ENCODE assay signal across 18 cellular contexts in genomic region chr7:479115-479947, GRCh38. TPM values are rescaled to one million over a fixed set of nuclear protein-coding genes. Genes with fewer than 3 reads are reported as not detected.
DNase-seq lines count a peak whose midpoint lies in the region; ATAC-seq and TF ChIP-seq lines count a peak whose summit lies in the region.
"Had no signal": no experiment of that assay in that cellular context is flagged by ENCODE, and none has a peak within 500 bp of the region (broad histone marks: within the 10 kb centered on the region; RNA-seq: fewer than 3 reads in every experiment).

No MANE protein-coding gene starts in this region.

- peaks cover 12% of the 10 kb centered on the region for H3K9me3 Mint-ChIP-seq in neural crest cell

- ATAC-seq in left cardiac atrium, result no peak
- ATAC-seq in Right ventricle myocardium inferior, result no peak
- ATAC-seq in aorta (ENCODE audit: low FRiP score), result peak; percentile 11
- ATAC-seq: activated naive CD4-positive, alpha-beta T cell treated with anti-CD3 and anti-CD28 coated beads, Interleukin-2, amount 50 U/mL, for 72 hours had no signal

- H3K9me3 ChIP-seq in aorta (ENCODE audit: control insufficient read depth, low read length) (no peaks in the 10 kb centered on the region), tibial nerve (peaks cover 0 to 9% (median 0%) of the 10 kb centered on the region in 4 donors), uterus (peaks cover 0 to 4% of the 10 kb centered on the region in 2 donors)

- TF ChIP-seq POLR2A in tibial nerve (IDR thresholded peaks at IDR 0.05), result no peak
- TF ChIP-seq POLR2A in uterus (IDR thresholded peaks at IDR 0.05), result no peak

- 91 to 93% methylated on average over 20 of the region's 20 CpGs for WGBS in aorta, 2 donors
- WGBS in tibial nerve, 2 donors, result 69 to 71% methylated on average over 19 to 20 of the region's 20 CpGs

- no peak for TF ChIP-seq CTCF in neural crest cell (conservative IDR thresholded peaks at IDR 0.05)
- TF ChIP-seq CTCF in tibial nerve (IDR thresholded peaks at IDR 0.05), result no peak
- no peak for TF ChIP-seq CTCF in uterus (IDR thresholded peaks at IDR 0.05)

- H3K27ac ChIP-seq in aorta (ENCODE audit: low read depth in 1 of 2, low read length in 2 of 2) (no peak overlapping the region), tibial nerve (no peak overlapping the region), uterus (no peak overlapping the region)
- H3K27ac ChIP-seq: hepatocyte had no signal

- H3K4me1 ChIP-seq in aorta (ENCODE audit: control insufficient read depth in 1 of 2, insufficient read depth in 2 of 2, low read length in 2 of 2) (no peaks in the 10 kb centered on the region), tibial nerve (no peaks in the 10 kb centered on the region), uterus (no peaks in the 10 kb centered on the region)

- peaks cover 19% of the 10 kb centered on the region for H3K4me1 Mint-ChIP-seq in neural crest cell

- no peak overlapping the region for H3K4me3 Mint-ChIP-seq in neural crest cell

- H3K36me3 Mint-ChIP-seq in neural crest cell (ENCODE audit: low read depth), result no peaks in the 10 kb centered on the region
- H3K36me3 Mint-ChIP-seq: activated naive CD4-positive, alpha-beta T cell treated with anti-CD3 and anti-CD28 coated beads, Interleukin-2, amount 50 U/mL, for 72 hours had no signal

- no peaks in the 10 kb centered on the region for H3K36me3 ChIP-seq in aorta (ENCODE audit: control insufficient read depth in 1 of 2, insufficient read depth in 2 of 2, low read length in 1 of 2)
- peaks cover 0 to 5% (median 0%) of the 10 kb centered on the region in 3 donors for H3K36me3 ChIP-seq in tibial nerve
- no peaks in the 10 kb centered on the region for H3K36me3 ChIP-seq in uterus
- H3K36me3 ChIP-seq: cardiac muscle cell had no signal

- H3K27me3 ChIP-seq in aorta (ENCODE audit: control insufficient read depth in 1 of 2, insufficient read depth in 2 of 2, low read length in 1 of 2), result no peaks in the 10 kb centered on the region
- H3K27me3 ChIP-seq in tibial nerve, result peaks cover 0 to 23% of the 10 kb centered on the region in 2 donors
- no peaks in the 10 kb centered on the region for H3K27me3 ChIP-seq in uterus
- H3K27me3 ChIP-seq: hepatocyte had no signal

- intact Hi-C loops in left cardiac atrium (cut with DNase I) (no loop called here), Right ventricle myocardium inferior (cut with DNase I) (no loop called here), aorta (cut with DNase I) (no loop called here), uterus (cut with DNase I; ENCODE audit: low total_unique reads) (no loop called here)

- DNase-seq in left cardiac atrium (peak; percentile 14), Right ventricle myocardium inferior (ENCODE audit: missing footprints) (no peak), amniotic epithelial cell (ENCODE audit: low read depth) (peak; percentile 37), neural crest cell (ENCODE audit: low read depth, low spot score) (no peak), aorta (peak; percentile 40 to 73), tibial nerve (ENCODE audit: low spot score in 2 of 2) (no peak), uterus (no peak)
- no peak for DNase-seq in NK-92 treated with Interleukin-12 subunit alpha and Interleukin-12 subunit beta, amount 100 ng/mL, for 24 hours (lab: John Stamatoyannopoulos, UW)
- DNase-seq: activated CD8-positive, alpha-beta memory T cell treated with anti-CD3 and anti-CD28 coated beads, Interleukin-2, amount 50 U/mL, for 48 hours; COR-L47; effector CD4-positive, alpha-beta T cell; Karpas-422; kidney glomerular epithelial cell; occipital lobe had no signal

- H3K4me3 ChIP-seq in aorta (ENCODE audit: low read length in 2 of 2) (no peak overlapping the region), tibial nerve (no peak overlapping the region), uterus (no peak overlapping the region)
- H3K4me3 ChIP-seq: cardiac muscle cell, hepatocyte, smooth muscle cell had no signal

- peaks cover 8% of the 10 kb centered on the region for H3K27me3 Mint-ChIP-seq in neural crest cell (ENCODE audit: low read depth)

- TF ChIP-seq EP300 in tibial nerve (IDR thresholded peaks at IDR 0.05), result no peak

- peak overlapping the region; percentile 12 for H3K27ac Mint-ChIP-seq in neural crest cell (ENCODE audit: unreplicated experiment)
- H3K27ac Mint-ChIP-seq: activated naive CD4-positive, alpha-beta T cell treated with anti-CD3 and anti-CD28 coated beads, Interleukin-2, amount 50 U/mL, for 72 hours had no signal

RNA-seq across cellular contexts. Expression of gene PDGFA, which starts 40.3 kb away (rescaled TPM):
- total RNA-seq in left cardiac atrium (10 to 100 TPM; 27.5 to 33.9 TPM), Right ventricle myocardium inferior (37.2 TPM), neural crest cell (0.82 and 1.0 TPM in 2 replicates), aorta (100 to 1,000 TPM; 114 to 174 TPM), tibial nerve (10 to 100 TPM; 33.4 to 84.1 (median 40.6) TPM), uterus (10 to 100 TPM; 20.9 to 35.1 (median 33.6) TPM)
- polyA plus RNA-seq in aorta, result 10 to 100 TPM; 28.9 to 61.1 TPM

Comparison
In these comparisons a context has a peak if more than half of its experiments do, and no peak if none do; other contexts are left out.
1. DNase-seq: peak in left cardiac atrium (single experiment), amniotic epithelial cell (single experiment) and aorta (2 of 2); none in Right ventricle myocardium inferior (single experiment), neural crest cell (single experiment), tibial nerve (0 of 2), uterus (0 of 2) and NK-92 treated with Interleukin-12 subunit alpha and Interleukin-12 subunit beta, amount 100 ng/mL, for 24 hours (single experiment).
2. RNA of gene PDGFA, which starts 40.3 kb away (total RNA-seq): 114 to 174 TPM in aorta, 33.4 to 84.1 TPM in tibial nerve, 37.2 TPM in Right ventricle myocardium inferior (single experiment), 20.9 to 35.1 TPM in uterus and 27.5 to 33.9 TPM in left cardiac atrium; 0.82 to 1.0 TPM in neural crest cell; every median in the first group is over 10 times any median in the second.